12 cellular contexts compared by ENCODE assay signal in the genomic region with DNA sequence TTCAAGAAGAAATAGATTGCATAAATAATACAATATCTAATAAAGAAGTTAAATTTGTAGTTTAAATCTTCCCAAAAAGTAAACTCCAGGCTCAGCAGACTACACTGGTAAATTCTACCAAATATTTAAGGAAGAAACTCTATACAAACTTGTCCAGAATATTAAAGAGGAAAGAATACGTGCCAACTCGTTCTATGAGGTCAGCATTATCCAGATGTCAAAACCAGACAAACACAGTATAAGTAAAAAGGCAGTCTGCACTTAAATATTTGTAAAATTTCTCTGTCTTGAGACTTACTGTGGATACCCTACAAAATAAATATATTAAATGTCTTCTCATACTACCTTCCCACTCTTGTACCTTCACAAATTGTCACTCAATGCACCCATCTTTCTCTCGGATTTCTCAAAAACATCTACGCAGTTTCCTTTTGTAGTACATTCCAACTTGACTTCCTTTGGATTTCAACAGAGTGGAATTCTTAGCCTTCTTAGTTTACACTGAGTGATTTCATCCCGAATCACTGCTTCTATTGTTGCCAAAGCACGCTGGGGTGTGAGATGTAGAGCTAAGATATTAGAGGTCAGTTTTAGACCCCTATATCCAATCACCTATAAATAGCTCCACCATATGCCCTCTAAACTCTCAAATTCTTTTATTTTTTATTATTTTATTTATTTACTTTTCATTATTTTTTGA.
DNase-seq lines count a peak whose midpoint lies in the region; ATAC-seq and TF ChIP-seq lines count a peak whose summit lies in the region.
"Had no signal": no experiment of that assay in that cellular context is flagged by ENCODE, and none has a peak within 500 bp of the region (broad histone marks: within the 10 kb centered on the region; RNA-seq: fewer than 3 reads in every experiment).

No MANE protein-coding gene starts in this region.

- H3K27ac ChIP-seq in foreskin keratinocyte (peak overlapping the region; percentile 2), rectal smooth muscle tissue (ENCODE audit: low read depth, low read length) (peak overlapping the region; percentile 55)

- H3K4me3 ChIP-seq in adipocyte (ENCODE audit: low read length), result peak overlapping the region; percentile 77
- H3K4me3 ChIP-seq in rectal smooth muscle tissue (ENCODE audit: low read length), result no peak overlapping the region

- H3K36me3 ChIP-seq in adipocyte (ENCODE audit: control insufficient read depth, insufficient read depth, low read length, severe bottlenecking) (no peaks in the 10 kb centered on the region), rectal smooth muscle tissue (ENCODE audit: control insufficient read depth, insufficient read depth, low read length) (no peaks in the 10 kb centered on the region)

- H3K4me1 ChIP-seq in adipocyte (ENCODE audit: control insufficient read depth, insufficient read depth, low read length) (peaks cover 9% of the 10 kb centered on the region), foreskin keratinocyte (peaks cover 6% of the 10 kb centered on the region), rectal smooth muscle tissue (ENCODE audit: control insufficient read depth, insufficient read depth, low read length) (peaks cover 6% of the 10 kb centered on the region)

- no peak overlapping the region for H3K4me3 Mint-ChIP-seq in activated T-helper 17 cell treated with anti-CD3 and anti-CD28 coated beads, Interleukin-2, amount 50 U/mL, for 72 hours
- H3K4me3 Mint-ChIP-seq: activated naive CD4-positive, alpha-beta T cell treated with anti-CD3 and anti-CD28 coated beads, Interleukin-2, amount 10 ng/mL, durations not matched to agents 7 days and 5 days; endodermal cell had no signal

- H3K27me3 Mint-ChIP-seq in activated T-helper 17 cell treated with anti-CD3 and anti-CD28 coated beads, Interleukin-2, amount 50 U/mL, for 72 hours, result no peaks in the 10 kb centered on the region
- H3K27me3 Mint-ChIP-seq: activated naive CD4-positive, alpha-beta T cell treated with anti-CD3 and anti-CD28 coated beads, Interleukin-2, amount 10 ng/mL, durations not matched to agents 7 days and 5 days had no signal

- DNase-seq in GM04504 (ENCODE audit: low read depth) (peak; percentile 25), adipocyte (ENCODE audit: low read depth) (peak; percentile 79), foreskin keratinocyte (peak; percentile 44 to 69), Ammon's horn (ENCODE audit: low spot score) (no peak), GDM1 (lab: John Stamatoyannopoulos, UW) (no peak)
- no peak for DNase-seq in activated CD8-positive, alpha-beta memory T cell treated with anti-CD3 and anti-CD28 coated beads, Interleukin-2, amount 50 U/mL, for 4 hours
- DNase-seq: activated naive CD4-positive, alpha-beta T cell treated with anti-CD3 and anti-CD28 coated beads, Interleukin-2, amount 10 ng/mL, durations not matched to agents 7 days and 5 days; endodermal cell; NCI-H510A had no signal

- H3K27me3 ChIP-seq in adipocyte (replicated peaks; ENCODE audit: control insufficient read depth, insufficient read depth, low read length) (no peaks in the 10 kb centered on the region), foreskin keratinocyte (no peaks in the 10 kb centered on the region), rectal smooth muscle tissue (ENCODE audit: control insufficient read depth, insufficient read depth, low read length) (no peaks in the 10 kb centered on the region)

- H3K4me1 Mint-ChIP-seq in activated T-helper 17 cell treated with anti-CD3 and anti-CD28 coated beads, Interleukin-2, amount 50 U/mL, for 72 hours, result peaks cover 3% of the 10 kb centered on the region
- H3K4me1 Mint-ChIP-seq: activated naive CD4-positive, alpha-beta T cell treated with anti-CD3 and anti-CD28 coated beads, Interleukin-2, amount 10 ng/mL, durations not matched to agents 7 days and 5 days had no signal

- peaks cover 20% of the 10 kb centered on the region for H3K36me3 Mint-ChIP-seq in activated T-helper 17 cell treated with anti-CD3 and anti-CD28 coated beads, Interleukin-2, amount 50 U/mL, for 72 hours (ENCODE audit: low read depth)

- peak; percentile 81 for ATAC-seq in foreskin keratinocyte
- no peak for ATAC-seq in activated T-helper 17 cell treated with anti-CD3 and anti-CD28 coated beads, Interleukin-2, amount 50 U/mL, for 72 hours (replicated peaks)
- ATAC-seq: left lobe of liver had no signal

- TF ChIP-seq CTCF in foreskin keratinocyte (conservative IDR thresholded peaks at IDR 0.05), result no peak

- no peak overlapping the region for H3K27ac Mint-ChIP-seq in activated T-helper 17 cell treated with anti-CD3 and anti-CD28 coated beads, Interleukin-2, amount 50 U/mL, for 72 hours
- H3K27ac Mint-ChIP-seq: activated naive CD4-positive, alpha-beta T cell treated with anti-CD3 and anti-CD28 coated beads, Interleukin-2, amount 10 ng/mL, durations not matched to agents 7 days and 5 days; endodermal cell had no signal

- H3K9ac ChIP-seq in adipocyte (ENCODE audit: low read length) (peak overlapping the region; percentile 60), rectal smooth muscle tissue (ENCODE audit: low read length) (no peak overlapping the region)

- H3K9me3 Mint-ChIP-seq in activated T-helper 17 cell treated with anti-CD3 and anti-CD28 coated beads, Interleukin-2, amount 50 U/mL, for 72 hours, result peaks cover 11% of the 10 kb centered on the region

- H3K9me3 ChIP-seq in adipocyte (ENCODE audit: control insufficient read depth, low read length), result no peaks in the 10 kb centered on the region

Comparison
In these comparisons a context has a peak if more than half of its experiments do, and no peak if none do; other contexts are left out.
1. DNase-seq: peak in GM04504 (single experiment), adipocyte (single experiment) and foreskin keratinocyte (2 of 2); none in Ammon's horn (single experiment), activated CD8-positive, alpha-beta memory T cell treated with anti-CD3 and anti-CD28 coated beads, Interleukin-2, amount 50 U/mL, for 4 hours (single experiment) and GDM1 (single experiment).